8 cellular contexts compared by ENCODE assay signal in genomic region chr1:53182111-53182593, GRCh38. TPM values are rescaled to one million over a fixed set of nuclear protein-coding genes. Genes with fewer than 3 reads are reported as not detected.
DNase-seq lines count a peak whose midpoint lies in the region; ATAC-seq and TF ChIP-seq lines count a peak whose summit lies in the region.

No MANE protein-coding gene starts in this region.

- H3K4me3 ChIP-seq in AG04449 (ENCODE audit: low read depth, low read length) (no peak overlapping the region), choroid plexus epithelial cell (ENCODE audit: low read depth, low read length) (no peak overlapping the region)

- POLR2A ChIA-PET in AG04449 (lab: Yijun Ruan, JAX): interaction anchor here (1.6 kb wide), 1 partner anchor 15 kb away, joined by 3 read pairs; no protein-coding TSS in a partner anchor

- CTCF ChIA-PET in AG04449 (lab: Yijun Ruan, JAX): interaction anchor here (0.6 to 8.6 kb wide), 25 partner anchors 9 to 455 kb away, joined by 3 to 95 read pairs (median 3); partner anchors contain the start of gene CPT2

- TF ChIP-seq CTCF in AG04449 (IDR thresholded peaks at IDR 0.05; ENCODE audit: insufficient read depth, low read length, missing control alignments) (peak; percentile 65), choroid plexus epithelial cell (conservative IDR thresholded peaks at IDR 0.05; ENCODE audit: low read depth, low read length) (peak; percentile 85)

- DNase-seq in AG04449 (ENCODE audit: low read depth, low spot score): no peak
- peak; percentile 72 for DNase-seq in GM19240 (ENCODE audit: insufficient read length, low spot score)
- peak; percentile 13 for DNase-seq in NCI-H2196 treated with DMSO at 0.1 percent for 48 hours (lab: John Stamatoyannopoulos, UW; ENCODE audit: unreplicated experiment)
- DNase-seq in activated CD4-positive, alpha-beta T cell treated with anti-CD3 and anti-CD28 coated beads for 24 hours (ENCODE audit: low read depth in 2 of 2): peak; percentile 75 to 83
- peak; percentile 91 for DNase-seq in choroid plexus epithelial cell (ENCODE audit: low read depth)
- peak; percentile 77 for DNase-seq in left lobe of liver (ENCODE audit: low spot score)
- DNase-seq in stimulated activated CD4-positive, alpha-beta T cell treated with anti-CD3 and anti-CD28 coated beads, Interleukin-4, amount 100 ng/mL, for 4 hours: peak; percentile 67 to 78

- ATAC-seq in left lobe of liver (peak; percentile 60), HG03439 (IDR thresholded peaks at IDR 0.05; ENCODE audit: unreplicated experiment) (no peak)

RNA-seq across cellular contexts. Expression of gene CPT2, which starts 14.5 kb away (rescaled TPM):
- 96.0 TPM for total RNA-seq in left lobe of liver

RNA-seq across cellular contexts. Expression of gene CZIB, which starts 38.3 kb away (rescaled TPM):
- total RNA-seq in left lobe of liver: 27.7 TPM

RNA-seq across cellular contexts. Expression of gene SLC1A7, which starts 39.7 kb away (rescaled TPM):
- 0.35 TPM for total RNA-seq in left lobe of liver

RNA-seq across cellular contexts. Expression of gene MAGOH, which starts 56.2 kb away (rescaled TPM):
- 15.3 TPM for total RNA-seq in left lobe of liver
